8 cellular contexts compared by ENCODE assay signal in the genomic region with DNA sequence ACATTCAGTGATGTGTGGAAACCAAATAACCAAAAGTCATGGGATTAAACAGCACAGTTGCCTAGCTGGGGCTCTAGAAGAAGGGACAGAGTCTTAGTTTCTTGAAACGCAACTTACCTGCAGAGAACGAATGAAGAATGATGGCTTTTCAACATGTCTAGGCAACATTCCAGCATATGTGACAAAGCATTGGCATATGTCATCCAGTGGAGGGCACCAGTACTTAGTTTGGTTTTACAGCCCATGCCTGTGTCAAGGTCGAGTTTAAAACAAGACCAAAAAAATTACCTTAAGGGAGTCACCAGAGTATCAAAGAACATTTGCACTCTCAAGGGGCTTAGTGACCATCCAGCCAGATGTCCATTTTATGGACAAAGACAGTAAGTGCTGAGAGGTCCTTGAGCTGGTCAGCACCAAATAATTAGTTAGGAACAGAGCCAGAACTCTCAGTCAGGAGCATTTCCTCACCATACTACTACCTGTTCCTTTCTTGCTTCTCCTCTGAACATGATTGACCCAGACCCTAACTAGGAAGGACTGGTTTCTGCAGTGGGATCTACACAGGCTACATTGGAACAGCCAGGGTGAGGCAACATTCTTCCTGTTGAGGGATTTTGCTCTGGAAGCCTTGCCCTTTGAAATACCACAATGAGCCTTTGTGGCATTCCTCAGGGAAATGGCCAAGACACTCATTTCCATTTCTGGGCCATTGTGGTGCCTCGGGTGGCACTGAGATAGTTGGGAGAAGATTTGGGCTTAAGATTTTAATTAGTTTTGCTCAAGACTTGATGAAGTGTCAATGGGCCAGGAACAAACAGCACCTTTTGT.
DNase-seq lines count a peak whose midpoint lies in the region; ATAC-seq and TF ChIP-seq lines count a peak whose summit lies in the region.

No MANE protein-coding gene starts in this region.

- H3K36me3 Mint-ChIP-seq in activated T-cell treated with anti-CD3 and anti-CD28 coated beads, Interleukin-2, amount 50 U/mL, for 24 hours (ENCODE audit: low read depth), result no peaks in the 10 kb centered on the region

- no peak overlapping the region for H3K4me3 Mint-ChIP-seq in activated T-cell treated with anti-CD3 and anti-CD28 coated beads, Interleukin-2, amount 50 U/mL, for 24 hours

- H3K27me3 ChIP-seq in left ventricle myocardium inferior (ENCODE audit: low read depth) (no peaks in the 10 kb centered on the region), thyroid gland (no peaks in the 10 kb centered on the region)

- intact Hi-C loops in left ventricle myocardium inferior (cut with micrococcal nuclease) (no loop called here), thyroid gland (cut with DNase I) (no loop called here)

- peaks cover 29% of the 10 kb centered on the region for H3K4me1 Mint-ChIP-seq in activated T-cell treated with anti-CD3 and anti-CD28 coated beads, Interleukin-2, amount 50 U/mL, for 24 hours (ENCODE audit: low read depth)

- H3K9me3 ChIP-seq in left ventricle myocardium inferior (replicated peaks) (peaks cover 9% of the 10 kb centered on the region), thyroid gland (no peaks in the 10 kb centered on the region)

- no peak overlapping the region for H3K27ac Mint-ChIP-seq in activated T-cell treated with anti-CD3 and anti-CD28 coated beads, Interleukin-2, amount 50 U/mL, for 24 hours

- H3K4me3 ChIP-seq in left ventricle myocardium inferior (no peak overlapping the region), thyroid gland (replicated peaks in 1 of 3) (no peak overlapping the region)

- TF ChIP-seq CTCF in left ventricle myocardium inferior (IDR thresholded peaks at IDR 0.05; ENCODE audit: borderline replicate concordance), result peak; percentile 60
- TF ChIP-seq CTCF in thyroid gland (IDR thresholded peaks at IDR 0.05), result peak in 4 of 6 experiments; percentile 14 to 44 (median 33)

- peak; percentile 21 for DNase-seq in activated T-cell treated with anti-CD3 and anti-CD28 coated beads for 24 hours (ENCODE audit: low read depth)
- DNase-seq in activated T-cell treated with anti-CD3 and anti-CD28 coated beads, Interleukin-2, amount 50 U/mL, for 24 hours, result no peak
- DNase-seq in NAMALWA (ENCODE audit: low spot score), result peak; percentile 58
- DNase-seq in activated CD4-positive, alpha-beta T cell treated with anti-CD3 and anti-CD28 coated beads, Interleukin-2, amount 50 U/mL, for 4 hours, result peak; percentile 15 to 26
- no peak for DNase-seq in left ventricle myocardium inferior
- DNase-seq in thyroid gland, result peak in 1 of 2 donors; percentile 14
- no peak for DNase-seq in mucosa of gallbladder (ENCODE audit: low spot score)

- H3K9me3 Mint-ChIP-seq in activated T-cell treated with anti-CD3 and anti-CD28 coated beads, Interleukin-2, amount 50 U/mL, for 24 hours, result no peaks in the 10 kb centered on the region

- peaks cover 13% of the 10 kb centered on the region for H3K4me1 ChIP-seq in left ventricle myocardium inferior
- H3K4me1 ChIP-seq in thyroid gland, result peaks cover 0 to 7% of the 10 kb centered on the region in 2 donors

- no peak overlapping the region for H3K27ac ChIP-seq in left ventricle myocardium inferior (replicated peaks)
- no peak overlapping the region for H3K27ac ChIP-seq in thyroid gland

- peak; percentile 80 for ATAC-seq in GM21786 (IDR thresholded peaks at IDR 0.05; ENCODE audit: unreplicated experiment)

- TF ChIP-seq POLR2A in thyroid gland (IDR thresholded peaks at IDR 0.05), result no peak

- H3K36me3 ChIP-seq in left ventricle myocardium inferior, result no peaks in the 10 kb centered on the region
- no peaks in the 10 kb centered on the region for H3K36me3 ChIP-seq in thyroid gland

- peaks cover 3% of the 10 kb centered on the region for H3K27me3 Mint-ChIP-seq in activated T-cell treated with anti-CD3 and anti-CD28 coated beads, Interleukin-2, amount 50 U/mL, for 24 hours

- 39 to 49% methylated on average over 4 of the region's 4 CpGs for WGBS in thyroid gland, 2 donors

Comparison
In these comparisons a context has a peak if more than half of its experiments do, and no peak if none do; other contexts are left out.
1. DNase-seq: peak in activated T-cell treated with anti-CD3 and anti-CD28 coated beads for 24 hours (single experiment), NAMALWA (single experiment) and activated CD4-positive, alpha-beta T cell treated with anti-CD3 and anti-CD28 coated beads, Interleukin-2, amount 50 U/mL, for 4 hours (2 of 2); none in activated T-cell treated with anti-CD3 and anti-CD28 coated beads, Interleukin-2, amount 50 U/mL, for 24 hours (single experiment), left ventricle myocardium inferior (single experiment) and mucosa of gallbladder (single experiment).